Comparison of ENCODE assay signal across 23 cellular contexts in the genomic region with DNA sequence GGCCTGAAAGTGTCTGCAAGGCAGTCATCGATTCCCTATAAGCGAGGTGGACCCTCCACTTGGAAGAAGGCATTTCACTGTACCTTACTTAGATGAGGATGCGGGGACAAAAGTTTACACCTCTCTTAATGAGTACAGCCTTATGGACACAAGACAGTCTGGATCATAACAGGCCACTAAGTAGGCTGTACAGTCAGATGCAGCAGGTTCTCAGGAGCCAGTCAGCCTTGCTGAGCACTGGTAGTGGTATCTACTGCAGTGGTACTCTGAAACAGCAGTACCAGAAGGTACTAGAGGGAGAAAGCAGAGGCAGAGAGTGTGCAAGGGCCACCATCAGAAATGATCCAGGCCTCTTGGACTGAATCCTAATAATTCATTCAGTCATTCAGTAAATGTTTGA.
A peak's percentile ranks its signal among the peaks of the same experiment; 100 is the strongest.
DNase-seq lines count a peak whose midpoint lies in the region; ATAC-seq and TF ChIP-seq lines count a peak whose summit lies in the region.
"Had no signal": no experiment of that assay in that cellular context is flagged by ENCODE, and none has a peak within 500 bp of the region (broad histone marks: within the 10 kb centered on the region; RNA-seq: fewer than 3 reads in every experiment).

No MANE protein-coding gene starts in this region.

- H3K79me2 ChIP-seq in H9 (ENCODE audit: insufficient read depth, low read length): no peaks in the 10 kb centered on the region
- peaks cover 6% of the 10 kb centered on the region; the same call in 1 of the 2 replicates for H3K79me2 ChIP-seq in Karpas-422 (ENCODE audit: low read length)

- no peak overlapping the region for H3K18ac ChIP-seq in H9 (ENCODE audit: insufficient read length, low read depth, low read length)

- H3K4ac ChIP-seq in H9 (ENCODE audit: low read depth, low read length): no peak overlapping the region

- H3K27ac Mint-ChIP-seq in H9: peak overlapping the region in 2 of 3 experiments; percentile 33 to 43; a peak in 2 of 7 replicates
- H3K27ac Mint-ChIP-seq in activated CD4-positive, alpha-beta memory T cell treated with anti-CD3 and anti-CD28 coated beads for 36 hours: peak overlapping the region; percentile 1
- peak overlapping the region in 6 of 10 donors; percentile 18 to 56 (median 36) for H3K27ac Mint-ChIP-seq in naive thymus-derived CD8-positive, alpha-beta T cell

- no peak overlapping the region for H3K4me2 ChIP-seq in H9 (ENCODE audit: insufficient read depth, insufficient read length, low read length)
- H3K4me2 ChIP-seq in Karpas-422 (ENCODE audit: low read depth, low read length, poor library complexity, severe bottlenecking): no peak overlapping the region
- H3K4me2 ChIP-seq: PC-9 had no signal

- peaks cover 65% of the 10 kb centered on the region for H3K36me3 ChIP-seq in Karpas-422 (ENCODE audit: insufficient read depth, low read length)

- no peak overlapping the region for H2BK5ac ChIP-seq in H9 (ENCODE audit: insufficient read length, low read length)

- no peak overlapping the region for H3K23ac ChIP-seq in H9 (ENCODE audit: insufficient read length, low read depth, low read length)

- ATAC-seq in left ventricle myocardium superior: peak; percentile 31
- no peak for ATAC-seq in Right ventricle myocardium inferior
- no peak for ATAC-seq in naive thymus-derived CD8-positive, alpha-beta T cell

- H3K4me1 ChIP-seq in H9 (ENCODE audit: insufficient read depth, low read length) (no peaks in the 10 kb centered on the region), Karpas-422 (ENCODE audit: low read length) (no peaks in the 10 kb centered on the region)

- no peak overlapping the region for H3K4me3 Mint-ChIP-seq in H9
- no peak overlapping the region for H3K4me3 Mint-ChIP-seq in activated CD4-positive, alpha-beta memory T cell treated with anti-CD3 and anti-CD28 coated beads for 36 hours
- H3K4me3 Mint-ChIP-seq in naive thymus-derived CD8-positive, alpha-beta T cell: no peak overlapping the region

- H2BK12ac ChIP-seq in H9 (ENCODE audit: insufficient read length, low read depth, low read length): no peak overlapping the region

- H3K4me1 Mint-ChIP-seq in H9: peaks cover 11 to 12% of the 10 kb centered on the region in 2 experiments
- peaks cover 8% of the 10 kb centered on the region for H3K4me1 Mint-ChIP-seq in activated CD4-positive, alpha-beta memory T cell treated with anti-CD3 and anti-CD28 coated beads for 36 hours (ENCODE audit: low read depth)
- H3K4me1 Mint-ChIP-seq in naive thymus-derived CD8-positive, alpha-beta T cell: peaks cover 4 to 6% (median 5%) of the 10 kb centered on the region in 4 donors

- no peaks in the 10 kb centered on the region for H3K9me3 Mint-ChIP-seq in H9
- no peaks in the 10 kb centered on the region for H3K9me3 Mint-ChIP-seq in activated CD4-positive, alpha-beta memory T cell treated with anti-CD3 and anti-CD28 coated beads for 36 hours
- H3K9me3 Mint-ChIP-seq in naive thymus-derived CD8-positive, alpha-beta T cell: no peaks in the 10 kb centered on the region
- H3K9me3 Mint-ChIP-seq: CD8-positive, alpha-beta memory T cell had no signal

- intact Hi-C loops in left ventricle myocardium superior (cut with micrococcal nuclease): no loop called here
- intact Hi-C loops in Right ventricle myocardium inferior (cut with DNase I): no loop called here
- intact Hi-C loops in activated CD4-positive, alpha-beta memory T cell treated with anti-CD3 and anti-CD28 coated beads for 36 hours (cut with micrococcal nuclease): no loop called here

- no peak for TF ChIP-seq CTCF in H9 (conservative IDR thresholded peaks at IDR 0.05)

- no peak overlapping the region for H3K56ac ChIP-seq in H9 (ENCODE audit: insufficient read length, low read depth, low read length)

- H3K9me3 ChIP-seq in H9 (ENCODE audit: control insufficient read depth, low read depth, low read length) (no peaks in the 10 kb centered on the region), Karpas-422 (ENCODE audit: low read length) (no peaks in the 10 kb centered on the region)
- H3K9me3 ChIP-seq: MG63 had no signal

- H3K9ac ChIP-seq in H9 (ENCODE audit: extremely low read depth, insufficient read length, low read length) (no peak overlapping the region), Karpas-422 (ENCODE audit: low read length) (no peak overlapping the region)

- H2BK20ac ChIP-seq in H9 (ENCODE audit: low read depth, low read length, poor library complexity, severe bottlenecking): no peak overlapping the region

- H3K27ac ChIP-seq in H9 (ENCODE audit: insufficient read length, low read depth, low read length) (no peak overlapping the region), Karpas-422 (ENCODE audit: low read length) (no peak overlapping the region)
- H3K27ac ChIP-seq: C4-2B, PC-9 had no signal

- H2AK5ac ChIP-seq in H9 (ENCODE audit: insufficient read length, low read length): no peak overlapping the region

- POLR2A ChIA-PET in activated CD4-positive, alpha-beta memory T cell treated with anti-CD3 and anti-CD28 coated beads for 36 hours (lab: Charles Lee): no interaction called here
- POLR2A ChIA-PET in naive thymus-derived CD8-positive, alpha-beta T cell (lab: Charles Lee): no interaction called here

- no CpG with 5 or more reads among the region's 3 CpGs for WGBS in H9 (ENCODE audit: extremely low coverage, insufficient read length, low lambda C conversion rate)

- DNase-seq in left ventricle myocardium superior (no peak), Right ventricle myocardium inferior (ENCODE audit: missing footprints) (no peak), H9 (no peak), Karpas-422 (no peak), medulla oblongata (ENCODE audit: extremely low spot score) (no peak)
- DNase-seq in activated CD4-positive, alpha-beta memory T cell treated with anti-CD3 and anti-CD28 coated beads for 36 hours: no peak
- DNase-seq in naive thymus-derived CD8-positive, alpha-beta T cell: no peak
- DNase-seq: CD8-positive, alpha-beta memory T cell; DMS 273 treated with DMSO at 0.1 percent for 48 hours; DMS79; EL; GDM1; KBM-7; MG63; NCI-H1105 treated with DMSO at 0.1 percent for 48 hours; NCI-H146; NCI-H1930; NCI-H446 treated with DMSO at 0.1 percent for 48 hours; NCI-H526; RPMI8226; SHP77 had no signal

- no peaks in the 10 kb centered on the region for H3K9me2 ChIP-seq in Karpas-422 (replicated peaks; ENCODE audit: insufficient read depth, low read length)

- H3T11ph ChIP-seq in H9 (ENCODE audit: low read length): no peak overlapping the region

- CTCF ChIA-PET in activated CD4-positive, alpha-beta memory T cell treated with anti-CD3 and anti-CD28 coated beads for 36 hours (lab: Charles Lee): no interaction called here

- H2BK120ac ChIP-seq in H9 (ENCODE audit: low read depth, low read length, poor library complexity, severe bottlenecking): no peak overlapping the region

- H4K5ac ChIP-seq in H9 (ENCODE audit: insufficient read length, low read depth, low read length): no peak overlapping the region

- H4K8ac ChIP-seq in H9 (replicated peaks; ENCODE audit: insufficient read length, low read depth, low read length): no peak overlapping the region

- no peak overlapping the region for H4K91ac ChIP-seq in H9 (ENCODE audit: insufficient read length, low read depth, low read length)

- no peak overlapping the region; the same call in 1 of the 2 replicates for H2BK15ac ChIP-seq in H9 (ENCODE audit: low read depth, low read length)

- no peaks in the 10 kb centered on the region for H3K23me2 ChIP-seq in H9 (ENCODE audit: insufficient read length, low read depth, low read length, poor library complexity, severe bottlenecking)

- H3K27me3 ChIP-seq in H9 (ENCODE audit: insufficient read depth, low read length) (no peaks in the 10 kb centered on the region), Karpas-422 (ENCODE audit: low read length) (no peaks in the 10 kb centered on the region)
- H3K27me3 ChIP-seq: MG63 had no signal

- H3K14ac ChIP-seq in H9 (ENCODE audit: insufficient read depth, low read length): no peak overlapping the region

- no peaks in the 10 kb centered on the region for H3K27me3 Mint-ChIP-seq in H9 (ENCODE audit: low read depth)
- H3K27me3 Mint-ChIP-seq in activated CD4-positive, alpha-beta memory T cell treated with anti-CD3 and anti-CD28 coated beads for 36 hours: no peaks in the 10 kb centered on the region
- H3K27me3 Mint-ChIP-seq in naive thymus-derived CD8-positive, alpha-beta T cell: no peaks in the 10 kb centered on the region
- H3K27me3 Mint-ChIP-seq: CD8-positive, alpha-beta memory T cell had no signal

- H3K4me3 ChIP-seq in Karpas-422 (ENCODE audit: low read length): no peak overlapping the region
- H3K4me3 ChIP-seq: MG63, PC-9 had no signal

- peaks cover 28 to 79% (median 66%) of the 10 kb centered on the region in 3 experiments for H3K36me3 Mint-ChIP-seq in H9 (ENCODE audit: insufficient read depth in 1 of 3, low read depth in 3 of 3)
- H3K36me3 Mint-ChIP-seq in activated CD4-positive, alpha-beta memory T cell treated with anti-CD3 and anti-CD28 coated beads for 36 hours: peaks cover 38% of the 10 kb centered on the region
- H3K36me3 Mint-ChIP-seq in naive thymus-derived CD8-positive, alpha-beta T cell: peaks cover 0 to 88% (median 20%) of the 10 kb centered on the region in 3 donors

- no peaks in the 10 kb centered on the region for H3K79me1 ChIP-seq in H9 (ENCODE audit: insufficient read depth, low read depth, low read length, poor library complexity, severe bottlenecking)

- H4K20me1 ChIP-seq in H9 (ENCODE audit: control insufficient read depth, insufficient read depth, insufficient read length): no peaks in the 10 kb centered on the region
- peaks cover 10% of the 10 kb centered on the region; the same call in 1 of the 2 replicates for H4K20me1 ChIP-seq in Karpas-422 (ENCODE audit: insufficient read depth, low read depth, low read length)

- no peak overlapping the region for H2AFZ ChIP-seq in H9 (ENCODE audit: low read length)
- H2AFZ ChIP-seq in Karpas-422 (ENCODE audit: low read length): no peak overlapping the region
- H2AFZ ChIP-seq: PC-9 had no signal
